1 cellular context compared by ENCODE assay signal in genomic region chr11:94134651-94135512, GRCh38.
TF ChIP-seq lines count a peak whose summit lies in the region.

No MANE protein-coding gene starts in this region.

TF ChIP-seq in K562, 482 proteins besides CTCF, POLR2A, EP300 and RAD21 (continued from another document):
- TF ChIP-seq, protein P1, sequence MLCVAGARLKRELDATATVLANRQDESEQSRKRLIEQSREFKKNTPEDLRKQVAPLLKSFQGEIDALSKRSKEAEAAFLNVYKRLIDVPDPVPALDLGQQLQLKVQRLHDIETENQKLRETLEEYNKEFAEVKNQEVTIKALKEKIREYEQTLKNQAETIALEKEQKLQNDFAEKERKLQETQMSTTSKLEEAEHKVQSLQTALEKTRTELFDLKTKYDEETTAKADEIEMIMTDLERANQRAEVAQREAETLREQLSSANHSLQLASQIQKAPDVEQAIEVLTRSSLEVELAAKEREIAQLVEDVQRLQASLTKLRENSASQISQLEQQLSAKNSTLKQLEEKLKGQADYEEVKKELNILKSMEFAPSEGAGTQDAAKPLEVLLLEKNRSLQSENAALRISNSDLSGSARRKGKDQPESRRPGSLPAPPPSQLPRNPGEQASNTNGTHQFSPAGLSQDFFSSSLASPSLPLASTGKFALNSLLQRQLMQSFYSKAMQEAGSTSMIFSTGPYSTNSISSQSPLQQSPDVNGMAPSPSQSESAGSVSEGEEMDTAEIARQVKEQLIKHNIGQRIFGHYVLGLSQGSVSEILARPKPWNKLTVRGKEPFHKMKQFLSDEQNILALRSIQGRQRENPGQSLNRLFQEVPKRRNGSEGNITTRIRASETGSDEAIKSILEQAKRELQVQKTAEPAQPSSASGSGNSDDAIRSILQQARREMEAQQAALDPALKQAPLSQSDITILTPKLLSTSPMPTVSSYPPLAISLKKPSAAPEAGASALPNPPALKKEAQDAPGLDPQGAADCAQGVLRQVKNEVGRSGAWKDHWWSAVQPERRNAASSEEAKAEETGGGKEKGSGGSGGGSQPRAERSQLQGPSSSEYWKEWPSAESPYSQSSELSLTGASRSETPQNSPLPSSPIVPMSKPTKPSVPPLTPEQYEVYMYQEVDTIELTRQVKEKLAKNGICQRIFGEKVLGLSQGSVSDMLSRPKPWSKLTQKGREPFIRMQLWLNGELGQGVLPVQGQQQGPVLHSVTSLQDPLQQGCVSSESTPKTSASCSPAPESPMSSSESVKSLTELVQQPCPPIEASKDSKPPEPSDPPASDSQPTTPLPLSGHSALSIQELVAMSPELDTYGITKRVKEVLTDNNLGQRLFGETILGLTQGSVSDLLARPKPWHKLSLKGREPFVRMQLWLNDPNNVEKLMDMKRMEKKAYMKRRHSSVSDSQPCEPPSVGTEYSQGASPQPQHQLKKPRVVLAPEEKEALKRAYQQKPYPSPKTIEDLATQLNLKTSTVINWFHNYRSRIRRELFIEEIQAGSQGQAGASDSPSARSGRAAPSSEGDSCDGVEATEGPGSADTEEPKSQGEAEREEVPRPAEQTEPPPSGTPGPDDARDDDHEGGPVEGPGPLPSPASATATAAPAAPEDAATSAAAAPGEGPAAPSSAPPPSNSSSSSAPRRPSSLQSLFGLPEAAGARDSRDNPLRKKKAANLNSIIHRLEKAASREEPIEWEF (CRISPR knock-in tag; IDR thresholded peaks at IDR 0.05) = 0 out of 2 replicates have a peak, but pooled peaks have one; percentile 26
- peak; percentile 8; the same call in 1 of the 2 replicates for TF ChIP-seq JUN (IDR thresholded peaks at IDR 0.05; ENCODE audit: borderline replicate concordance, low read depth, low read length)
- no peak for TF ChIP-seq JUN (CRISPR knock-in tag; IDR thresholded peaks at IDR 0.05; ENCODE audit: borderline replicate concordance)
- 0 out of 2 replicates have a peak, but pooled peaks have one; percentile 15 for TF ChIP-seq ATF3 (IDR thresholded peaks at IDR 0.05)
- TF ChIP-seq ATF3 (CRISPR knock-in tag; conservative IDR thresholded peaks at IDR 0.05) = no peak
- peak; percentile 56; the same call in 1 of the 2 replicates for TF ChIP-seq ZNF592 (IDR thresholded peaks at IDR 0.05)
- no peak for TF ChIP-seq PHTF2 (CRISPR knock-in tag; IDR thresholded peaks at IDR 0.05)
- TF ChIP-seq FOXP1 (CRISPR knock-in tag; IDR thresholded peaks at IDR 0.05) = no peak
- TF ChIP-seq ZNF699 (CRISPR knock-in tag; IDR thresholded peaks at IDR 0.05; ENCODE audit: insufficient replicate concordance) = no peak
- peak; percentile 50; the same call in 1 of the 2 replicates for TF ChIP-seq TEAD4 (IDR thresholded peaks at IDR 0.05; ENCODE audit: low read length)
- TF ChIP-seq TEAD4 (CRISPR knock-in tag; IDR thresholded peaks at IDR 0.05; ENCODE audit: borderline replicate concordance) = no peak
- peak; percentile 58 for TF ChIP-seq DPF2 (IDR thresholded peaks at IDR 0.05)
- TF ChIP-seq ARID1B (IDR thresholded peaks at IDR 0.05) = peak; percentile 66
- no peak for TF ChIP-seq ETV5 (CRISPR knock-in tag; IDR thresholded peaks at IDR 0.05; ENCODE audit: low read depth)
- peak; percentile 62 for TF ChIP-seq FOSL1 (tag; conservative IDR thresholded peaks at IDR 0.05)
- TF ChIP-seq KLF16 (IDR thresholded peaks at IDR 0.05) = no peak
- no peak for TF ChIP-seq PRPF4 (IDR thresholded peaks at IDR 0.05; ENCODE audit: insufficient read depth, low read depth, low read length, poor library complexity, severe bottlenecking)
- TF ChIP-seq HDGF (IDR thresholded peaks at IDR 0.05) = no peak
- 0 out of 2 replicates have a peak, but pooled peaks have one; percentile 19 for TF ChIP-seq CREB1 (IDR thresholded peaks at IDR 0.05)
- TF ChIP-seq CREB1 (CRISPR knock-in tag; IDR thresholded peaks at IDR 0.05) = no peak
- peak; percentile 16; the same call in 1 of the 2 replicates for TF ChIP-seq GATA2 (CRISPR knock-in tag; IDR thresholded peaks at IDR 0.05)
- TF ChIP-seq SMAD4 (CRISPR knock-in tag; conservative IDR thresholded peaks at IDR 0.05) = 0 out of 2 replicates have a peak, but pooled peaks have one; percentile 16
- no peak for TF ChIP-seq SP1 (CRISPR knock-in tag; IDR thresholded peaks at IDR 0.05)
- TF ChIP-seq MTA1 (IDR thresholded peaks at IDR 0.05; ENCODE audit: borderline replicate concordance) = no peak
- 0 out of 2 replicates have a peak, but pooled peaks have one; percentile 34 for TF ChIP-seq POLR2AphosphoS5 (IDR thresholded peaks at IDR 0.05; ENCODE audit: control insufficient read depth, insufficient read depth, low read depth, low read length)
- TF ChIP-seq HMBOX1 (IDR thresholded peaks at IDR 0.05) = peak; percentile 82
- TF ChIP-seq, protein P2, sequence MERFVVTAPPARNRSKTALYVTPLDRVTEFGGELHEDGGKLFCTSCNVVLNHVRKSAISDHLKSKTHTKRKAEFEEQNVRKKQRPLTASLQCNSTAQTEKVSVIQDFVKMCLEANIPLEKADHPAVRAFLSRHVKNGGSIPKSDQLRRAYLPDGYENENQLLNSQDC (CRISPR knock-in tag; IDR thresholded peaks at IDR 0.05) = no peak
- TF ChIP-seq MYNN (IDR thresholded peaks at IDR 0.05) = peak; percentile 33; the same call in 1 of the 2 replicates
- no peak for TF ChIP-seq MYNN (CRISPR knock-in tag; IDR thresholded peaks at IDR 0.05)
- TF ChIP-seq, protein P3, sequence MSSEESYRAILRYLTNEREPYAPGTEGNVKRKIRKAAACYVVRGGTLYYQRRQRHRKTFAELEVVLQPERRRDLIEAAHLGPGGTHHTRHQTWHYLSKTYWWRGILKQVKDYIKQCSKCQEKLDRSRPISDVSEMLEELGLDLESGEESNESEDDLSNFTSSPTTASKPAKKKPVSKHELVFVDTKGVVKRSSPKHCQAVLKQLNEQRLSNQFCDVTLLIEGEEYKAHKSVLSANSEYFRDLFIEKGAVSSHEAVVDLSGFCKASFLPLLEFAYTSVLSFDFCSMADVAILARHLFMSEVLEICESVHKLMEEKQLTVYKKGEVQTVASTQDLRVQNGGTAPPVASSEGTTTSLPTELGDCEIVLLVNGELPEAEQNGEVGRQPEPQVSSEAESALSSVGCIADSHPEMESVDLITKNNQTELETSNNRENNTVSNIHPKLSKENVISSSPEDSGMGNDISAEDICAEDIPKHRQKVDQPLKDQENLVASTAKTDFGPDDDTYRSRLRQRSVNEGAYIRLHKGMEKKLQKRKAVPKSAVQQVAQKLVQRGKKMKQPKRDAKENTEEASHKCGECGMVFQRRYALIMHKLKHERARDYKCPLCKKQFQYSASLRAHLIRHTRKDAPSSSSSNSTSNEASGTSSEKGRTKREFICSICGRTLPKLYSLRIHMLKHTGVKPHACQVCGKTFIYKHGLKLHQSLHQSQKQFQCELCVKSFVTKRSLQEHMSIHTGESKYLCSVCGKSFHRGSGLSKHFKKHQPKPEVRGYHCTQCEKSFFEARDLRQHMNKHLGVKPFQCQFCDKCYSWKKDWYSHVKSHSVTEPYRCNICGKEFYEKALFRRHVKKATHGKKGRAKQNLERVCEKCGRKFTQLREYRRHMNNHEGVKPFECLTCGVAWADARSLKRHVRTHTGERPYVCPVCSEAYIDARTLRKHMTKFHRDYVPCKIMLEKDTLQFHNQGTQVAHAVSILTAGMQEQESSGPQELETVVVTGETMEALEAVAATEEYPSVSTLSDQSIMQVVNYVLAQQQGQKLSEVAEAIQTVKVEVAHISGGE (CRISPR knock-in tag; IDR thresholded peaks at IDR 0.05) = peak in 1 of 3 experiments; percentile 50; a peak in 1 of 6 replicates
- TF ChIP-seq JUND (IDR thresholded peaks at IDR 0.05; ENCODE audit: borderline replicate concordance, low read depth, low read length) = peak; percentile 63; the same call in 1 of the 2 replicates
- peak; percentile 66; the same call in 1 of the 3 replicates for TF ChIP-seq JUND (tag; IDR thresholded peaks at IDR 0.05; ENCODE audit: borderline replicate concordance, low read depth, low read length)
- peak; percentile 79 for TF ChIP-seq CBFA2T3 (IDR thresholded peaks at IDR 0.05)
- TF ChIP-seq SMARCE1 (IDR thresholded peaks at IDR 0.05) = peak; percentile 49; the same call in 1 of the 2 replicates
- 0 out of 2 replicates have a peak, but pooled peaks have one; percentile 34 for TF ChIP-seq NCOR1 (IDR thresholded peaks at IDR 0.05)
